Comparison of ENCODE assay signal across 1 cellular context in genomic region chr18:10732990-10733389, GRCh38.
TF ChIP-seq lines count a peak whose summit lies in the region.

No MANE protein-coding gene starts in this region.

TF ChIP-seq in GM23338, 12 proteins besides CTCF, POLR2A, EP300 and RAD21 (continued from another document):
- TF ChIP-seq, protein P1, sequence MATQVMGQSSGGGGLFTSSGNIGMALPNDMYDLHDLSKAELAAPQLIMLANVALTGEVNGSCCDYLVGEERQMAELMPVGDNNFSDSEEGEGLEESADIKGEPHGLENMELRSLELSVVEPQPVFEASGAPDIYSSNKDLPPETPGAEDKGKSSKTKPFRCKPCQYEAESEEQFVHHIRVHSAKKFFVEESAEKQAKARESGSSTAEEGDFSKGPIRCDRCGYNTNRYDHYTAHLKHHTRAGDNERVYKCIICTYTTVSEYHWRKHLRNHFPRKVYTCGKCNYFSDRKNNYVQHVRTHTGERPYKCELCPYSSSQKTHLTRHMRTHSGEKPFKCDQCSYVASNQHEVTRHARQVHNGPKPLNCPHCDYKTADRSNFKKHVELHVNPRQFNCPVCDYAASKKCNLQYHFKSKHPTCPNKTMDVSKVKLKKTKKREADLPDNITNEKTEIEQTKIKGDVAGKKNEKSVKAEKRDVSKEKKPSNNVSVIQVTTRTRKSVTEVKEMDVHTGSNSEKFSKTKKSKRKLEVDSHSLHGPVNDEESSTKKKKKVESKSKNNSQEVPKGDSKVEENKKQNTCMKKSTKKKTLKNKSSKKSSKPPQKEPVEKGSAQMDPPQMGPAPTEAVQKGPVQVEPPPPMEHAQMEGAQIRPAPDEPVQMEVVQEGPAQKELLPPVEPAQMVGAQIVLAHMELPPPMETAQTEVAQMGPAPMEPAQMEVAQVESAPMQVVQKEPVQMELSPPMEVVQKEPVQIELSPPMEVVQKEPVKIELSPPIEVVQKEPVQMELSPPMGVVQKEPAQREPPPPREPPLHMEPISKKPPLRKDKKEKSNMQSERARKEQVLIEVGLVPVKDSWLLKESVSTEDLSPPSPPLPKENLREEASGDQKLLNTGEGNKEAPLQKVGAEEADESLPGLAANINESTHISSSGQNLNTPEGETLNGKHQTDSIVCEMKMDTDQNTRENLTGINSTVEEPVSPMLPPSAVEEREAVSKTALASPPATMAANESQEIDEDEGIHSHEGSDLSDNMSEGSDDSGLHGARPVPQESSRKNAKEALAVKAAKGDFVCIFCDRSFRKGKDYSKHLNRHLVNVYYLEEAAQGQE (IDR thresholded peaks at IDR 0.05; ENCODE audit: unreplicated experiment), result no peak
- TF ChIP-seq POLR2AphosphoS5 (IDR thresholded peaks at IDR 0.05; ENCODE audit: low read depth), result no peak
